In the genomic region with DNA sequence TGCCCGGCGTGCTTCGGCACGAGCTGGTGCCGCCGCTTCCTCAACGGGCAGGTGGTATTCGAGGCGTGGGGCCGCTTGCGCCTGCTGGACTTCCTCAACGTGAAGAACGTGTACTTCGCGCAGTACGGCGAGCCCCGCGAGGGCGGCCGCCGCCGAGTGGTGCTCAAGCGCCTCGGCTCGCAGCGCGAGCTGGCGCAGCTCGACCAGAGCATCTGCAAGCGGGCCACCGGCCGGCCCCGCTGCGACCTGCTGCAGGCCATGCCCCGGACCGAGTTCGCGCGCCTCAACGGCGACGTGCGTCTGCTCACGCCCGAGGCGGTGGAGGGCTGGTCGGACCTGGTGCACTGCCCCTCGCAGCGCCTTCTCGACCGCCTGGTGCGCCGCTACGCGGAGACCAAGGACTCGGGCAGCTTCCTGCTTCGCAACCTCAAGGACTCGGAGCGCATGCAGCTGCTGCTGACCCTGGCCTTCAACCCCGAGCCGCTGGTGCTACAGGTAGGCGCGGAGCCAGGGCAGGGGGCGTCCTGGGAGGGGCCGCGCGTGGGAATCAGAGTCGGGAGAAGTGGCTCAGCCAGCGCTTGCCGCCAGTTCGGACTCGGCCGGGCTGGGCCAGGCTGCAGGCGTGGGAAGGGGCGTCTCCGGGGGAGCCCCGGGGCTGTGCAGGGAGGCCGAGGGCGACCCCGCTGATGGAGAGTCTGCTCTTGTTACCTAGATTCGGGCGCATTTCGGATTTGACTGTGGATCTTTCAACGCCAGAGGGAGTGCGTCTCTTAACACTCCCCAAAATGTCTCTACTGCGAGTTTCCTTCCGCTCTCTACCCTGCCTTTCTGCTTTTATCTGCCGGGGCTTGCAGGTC, we compare ENCODE assay signal across 8 cellular contexts. TPM values are rescaled to one million over a fixed set of nuclear protein-coding genes. Genes with fewer than 3 reads are reported as not detected.
DNase-seq lines count a peak whose midpoint lies in the region; ATAC-seq, FAIRE-seq and TF ChIP-seq lines count a peak whose summit lies in the region.

No MANE protein-coding gene starts in this region.

- peaks cover 24% of the 10 kb centered on the region for H3K4me1 ChIP-seq in adipocyte (ENCODE audit: control insufficient read depth, insufficient read depth, low read length)
- H3K4me1 ChIP-seq in cardiac muscle cell (ENCODE audit: low read depth): peaks cover 32% of the 10 kb centered on the region
- H3K4me1 ChIP-seq in pancreas: peaks cover 0 to 31% (median 29%) of the 10 kb centered on the region in 3 donors
- peaks cover 0 to 28% (median 6%) of the 10 kb centered on the region in 4 donors for H3K4me1 ChIP-seq in tibial artery

- no peaks in the 10 kb centered on the region for H3K27me3 ChIP-seq in adipocyte (replicated peaks; ENCODE audit: control insufficient read depth, insufficient read depth, low read length)
- H3K27me3 ChIP-seq in cardiac muscle cell: no peaks in the 10 kb centered on the region
- H3K27me3 ChIP-seq in pancreas: no peaks in the 10 kb centered on the region
- H3K27me3 ChIP-seq in tibial artery: no peaks in the 10 kb centered on the region

- no peak for TF ChIP-seq POLR2A in NB4 (IDR thresholded peaks at IDR 0.05; ENCODE audit: extremely low read depth, insufficient read length)

- peak overlapping the region; percentile 92 for H3K9ac ChIP-seq in adipocyte (ENCODE audit: low read length)

- H3K36me3 ChIP-seq in adipocyte (ENCODE audit: control insufficient read depth, insufficient read depth, low read length, severe bottlenecking) (no peaks in the 10 kb centered on the region), cardiac muscle cell (no peaks in the 10 kb centered on the region), pancreas (no peaks in the 10 kb centered on the region), tibial artery (no peaks in the 10 kb centered on the region)

- intact Hi-C loops in pancreas (cut with DNase I) (no loop called here), tibial artery (cut with DNase I; ENCODE audit: low total_unique reads) (no loop called here)

- TF ChIP-seq CTCF in GM12865 (IDR thresholded peaks at IDR 0.05; ENCODE audit: insufficient read depth, low read depth, low read length, missing control alignments) (peak; percentile 57), NB4 (IDR thresholded peaks at IDR 0.05; ENCODE audit: low read depth, low read length) (no peak), cardiac muscle cell (IDR thresholded peaks at IDR 0.05; ENCODE audit: low read depth, low read length) (peak; percentile 48), pancreas (IDR thresholded peaks at IDR 0.05) (peak in 3 of 4 donors; percentile 13 to 25 (median 24)), tibial artery (IDR thresholded peaks at IDR 0.05) (peak; percentile 28 to 53)

- H3K27ac ChIP-seq in cardiac muscle cell (peak overlapping the region; percentile 96), pancreas (peak overlapping the region; percentile 87 to 97 (median 96)), tibial artery (peak overlapping the region; percentile 98 to 99)

- no peaks in the 10 kb centered on the region for H3K9me3 ChIP-seq in adipocyte (ENCODE audit: control insufficient read depth, low read length)
- H3K9me3 ChIP-seq in cardiac muscle cell (ENCODE audit: low read depth): no peaks in the 10 kb centered on the region
- H3K9me3 ChIP-seq in pancreas: no peaks in the 10 kb centered on the region
- H3K9me3 ChIP-seq in tibial artery: no peaks in the 10 kb centered on the region

- DNase-seq in GM12865 (ENCODE audit: low read depth) (peak; percentile 93), NB4 (ENCODE audit: low read depth) (peak; percentile 86), SKM-1 treated with dmso at 0.1 percent for 144 hours (lab: John Stamatoyannopoulos, UW; ENCODE audit: unreplicated experiment) (peak; percentile 80), adipocyte (ENCODE audit: low read depth) (peak; percentile 93), cardiac muscle cell (ENCODE audit: low read depth in 1 of 2, low spot score in 1 of 2) (peak; percentile 80 to 87), pancreas (peak; percentile 63 to 91 (median 70)), tibial artery (peak; percentile 73 to 83)

- WGBS in pancreas, 2 donors: 0% methylated on average over 80 to 89 of the region's 89 CpGs

- FAIRE-seq in pancreas (lab: Jason Lieb, UNC): no peak

- H3K4me3 ChIP-seq in GM12865 (ENCODE audit: low read depth, low read length): peak overlapping the region; percentile 97
- H3K4me3 ChIP-seq in NB4 (ENCODE audit: low read depth, low read length): peak overlapping the region; percentile 87
- peak overlapping the region; percentile 95 for H3K4me3 ChIP-seq in adipocyte (ENCODE audit: low read length)
- peak overlapping the region; percentile 75 for H3K4me3 ChIP-seq in cardiac muscle cell
- peak overlapping the region; percentile 74 to 89 (median 81) for H3K4me3 ChIP-seq in pancreas
- H3K4me3 ChIP-seq in tibial artery: peak overlapping the region; percentile 94

- ATAC-seq in HG02610 (IDR thresholded peaks at IDR 0.05; ENCODE audit: unreplicated experiment) (peak; percentile 27), pancreas (peak; percentile 46 to 62 (median 56))

RNA-seq across cellular contexts. Expression of a gene that starts 1.1 kb away (rescaled TPM):
- total RNA-seq in cardiac muscle cell (42.7 and 71.6 TPM in 2 replicates), pancreas (10 to 100 TPM in 1 of 6 donors, 1 to 10 TPM in 5; 3.9 to 11.2 (median 5.0) TPM)
- polyA plus RNA-seq in cardiac muscle cell (21.1 TPM in 2 replicates), pancreas (1 to 10 TPM; 1.6 to 3.5 TPM)

Comparison
In these comparisons a context has a peak if more than half of its experiments do, and no peak if none do; other contexts are left out.
1. Peak in every context shown above with its lines: DNase-seq, ATAC-seq, H3K4me3 ChIP-seq and H3K27ac ChIP-seq.